8 cellular contexts compared by ENCODE assay signal in genomic region chr3:73508330-73508954, GRCh38.
A peak's percentile ranks its signal among the peaks of the same experiment; 100 is the strongest.
DNase-seq lines count a peak whose midpoint lies in the region; ATAC-seq, FAIRE-seq and TF ChIP-seq lines count a peak whose summit lies in the region.

No MANE protein-coding gene starts in this region.

- FAIRE-seq in GM19239 (lab: Jason Lieb, UNC) (peak; percentile 65), keratinocyte (lab: Jason Lieb, UNC) (peak; percentile 84)

- dilution Hi-C loops in keratinocyte (cut with MboI; ENCODE audit: extremely low pct_ligation_motif_present, low sequenced_read_pairs): no loop called here

- no peaks in the 10 kb centered on the region for H3K27me3 Mint-ChIP-seq in Caco-2 (ENCODE audit: insufficient read depth, unreplicated experiment)
- peaks cover 7% of the 10 kb centered on the region for H3K27me3 Mint-ChIP-seq in stimulated activated naive CD8-positive, alpha-beta T cell treated with anti-CD3 and anti-CD28 coated beads, Interleukin-15, amount 100 ng/mL, for 72 hours
- H3K27me3 Mint-ChIP-seq in activated CD8-positive, alpha-beta memory T cell treated with anti-CD3 and anti-CD28 coated beads, Interleukin-2, amount 10 ng/mL, durations not matched to agents 7 days and 5 days: peaks cover 2% of the 10 kb centered on the region

- no peaks in the 10 kb centered on the region for H3K79me2 ChIP-seq in keratinocyte (ENCODE audit: control insufficient read depth, insufficient read depth, low read length)

- no peak overlapping the region for H2AFZ ChIP-seq in keratinocyte (ENCODE audit: control insufficient read depth, low read length)

- no peak overlapping the region for H3K4me2 ChIP-seq in keratinocyte (ENCODE audit: control insufficient read depth, extremely low read depth, insufficient read depth, low read depth, low read length)

- no TSS peak for BruUV-seq in Caco-2 (replicated peaks; lab: Mats Ljungman, UMichigan)

- no peaks in the 10 kb centered on the region for H4K20me1 ChIP-seq in keratinocyte (ENCODE audit: control insufficient read depth, extremely low read depth, insufficient read depth, low read length)

- H3K4me3 Mint-ChIP-seq in Caco-2 (ENCODE audit: unreplicated experiment): no peak overlapping the region
- H3K4me3 Mint-ChIP-seq in stimulated activated naive CD8-positive, alpha-beta T cell treated with anti-CD3 and anti-CD28 coated beads, Interleukin-15, amount 100 ng/mL, for 72 hours: no peak overlapping the region
- H3K4me3 Mint-ChIP-seq in activated CD8-positive, alpha-beta memory T cell treated with anti-CD3 and anti-CD28 coated beads, Interleukin-2, amount 10 ng/mL, durations not matched to agents 7 days and 5 days: no peak overlapping the region

- peak; percentile 57 to 71 for DNase-seq in Caco-2
- DNase-seq in GM19239 (ENCODE audit: insufficient read length, low spot score): peak; percentile 12
- peak; percentile 91 for DNase-seq in NCI-H82 (lab: John Stamatoyannopoulos, UW)
- DNase-seq in brain pericyte (ENCODE audit: low read depth, low spot score): peak; percentile 11
- DNase-seq in keratinocyte (ENCODE audit: low read depth, low spot score): peak; percentile 1
- DNase-seq in stimulated activated naive CD8-positive, alpha-beta T cell treated with anti-CD3 and anti-CD28 coated beads, Interleukin-15, amount 100 ng/mL, for 72 hours: peak; percentile 6 to 16
- no peak for DNase-seq in activated CD8-positive, alpha-beta memory T cell treated with anti-CD3 and anti-CD28 coated beads, Interleukin-2, amount 10 ng/mL, durations not matched to agents 7 days and 5 days

- H3K9ac ChIP-seq in keratinocyte (ENCODE audit: control insufficient read depth, extremely low read depth, insufficient read depth, low read length): no peak overlapping the region

- H3K9me3 Mint-ChIP-seq in Caco-2 (ENCODE audit: unreplicated experiment): no peaks in the 10 kb centered on the region
- H3K9me3 Mint-ChIP-seq in stimulated activated naive CD8-positive, alpha-beta T cell treated with anti-CD3 and anti-CD28 coated beads, Interleukin-15, amount 100 ng/mL, for 72 hours: no peaks in the 10 kb centered on the region
- no peaks in the 10 kb centered on the region for H3K9me3 Mint-ChIP-seq in activated CD8-positive, alpha-beta memory T cell treated with anti-CD3 and anti-CD28 coated beads, Interleukin-2, amount 10 ng/mL, durations not matched to agents 7 days and 5 days (ENCODE audit: low read depth)

- intact Hi-C loops in Caco-2 (cut with micrococcal nuclease; ENCODE audit: unreplicated experiment): loop anchor here (1.0 kb wide), 3 partner anchors 116 to 340 kb away; partner anchors contain the start of gene PDZRN3

- H3K9me3 ChIP-seq in Caco-2: no peaks in the 10 kb centered on the region
- H3K9me3 ChIP-seq in keratinocyte (ENCODE audit: control insufficient read depth, low read depth, low read length): no peaks in the 10 kb centered on the region

- H3K4me1 ChIP-seq in Caco-2 (peaks cover 44% of the 10 kb centered on the region), keratinocyte (ENCODE audit: control insufficient read depth, extremely low read depth, insufficient read depth, low read length) (no peaks in the 10 kb centered on the region)

- no peak overlapping the region for H3K27ac Mint-ChIP-seq in Caco-2 (ENCODE audit: unreplicated experiment)
- H3K27ac Mint-ChIP-seq in stimulated activated naive CD8-positive, alpha-beta T cell treated with anti-CD3 and anti-CD28 coated beads, Interleukin-15, amount 100 ng/mL, for 72 hours: no peak overlapping the region
- no peak overlapping the region for H3K27ac Mint-ChIP-seq in activated CD8-positive, alpha-beta memory T cell treated with anti-CD3 and anti-CD28 coated beads, Interleukin-2, amount 10 ng/mL, durations not matched to agents 7 days and 5 days

- H3K36me3 Mint-ChIP-seq in Caco-2 (ENCODE audit: insufficient read depth, unreplicated experiment): no peaks in the 10 kb centered on the region
- no peaks in the 10 kb centered on the region for H3K36me3 Mint-ChIP-seq in activated CD8-positive, alpha-beta memory T cell treated with anti-CD3 and anti-CD28 coated beads, Interleukin-2, amount 10 ng/mL, durations not matched to agents 7 days and 5 days

- H3K27me3 ChIP-seq in Caco-2 (replicated peaks; ENCODE audit: control insufficient read depth, insufficient read depth, low read length) (no peaks in the 10 kb centered on the region), keratinocyte (ENCODE audit: control insufficient read depth, extremely low read depth, insufficient read depth, low read length) (no peaks in the 10 kb centered on the region)

- TF ChIP-seq CTCF in Caco-2 (IDR thresholded peaks at IDR 0.05; ENCODE audit: insufficient read depth in 1 of 2, low read depth in 1 of 2, low read length in 1 of 2, severe bottlenecking in 1 of 2, unreplicated experiment in 1 of 2) (peak; percentile 68 to 78), keratinocyte (optimal IDR thresholded peaks at IDR 0.05 in 1 of 3, IDR thresholded peaks at IDR 0.05 in 1 of 3, conservative IDR thresholded peaks at IDR 0.05 in 1 of 3; ENCODE audit: extremely low read depth in 1 of 3, insufficient read depth in 2 of 3, low read length in 3 of 3) (peak; percentile 63 to 76 (median 75))

- POLR2A ChIA-PET in Caco-2 (lab: Charles Lee): interaction anchor here (0.6 kb wide), 2 partner anchors 113 to 379 kb away, joined by 3 read pairs; no protein-coding TSS in a partner anchor

- CTCF ChIA-PET in Caco-2 (lab: Charles Lee): interaction anchor here (0.9 to 1.1 kb wide), 9 partner anchors 33 to 657 kb away, joined by 3 to 8 read pairs (median 4); partner anchors contain the start of gene PDZRN3
- CTCF ChIA-PET in activated CD8-positive, alpha-beta memory T cell treated with anti-CD3 and anti-CD28 coated beads, Interleukin-2, amount 10 ng/mL, durations not matched to agents 7 days and 5 days (lab: Charles Lee): interaction anchor here (0.8 to 1.8 kb wide), 5 partner anchors 9 to 1924 kb away, joined by 3 to 6 read pairs (median 3); no protein-coding TSS in a partner anchor

- ATAC-seq in HG03565 (IDR thresholded peaks at IDR 0.05; ENCODE audit: unreplicated experiment): peak; percentile 69
- ATAC-seq in stimulated activated naive CD8-positive, alpha-beta T cell treated with anti-CD3 and anti-CD28 coated beads, Interleukin-15, amount 100 ng/mL, for 72 hours: peak; percentile 52
- ATAC-seq in activated CD8-positive, alpha-beta memory T cell treated with anti-CD3 and anti-CD28 coated beads, Interleukin-2, amount 10 ng/mL, durations not matched to agents 7 days and 5 days: no peak

- H3K9me1 ChIP-seq in keratinocyte (ENCODE audit: control insufficient read depth, extremely low read depth, insufficient read depth, low read length): no peaks in the 10 kb centered on the region

- H3K27ac ChIP-seq in keratinocyte (ENCODE audit: control insufficient read depth, insufficient read depth, low read length): no peak overlapping the region

- no peak overlapping the region for H3K4me3 ChIP-seq in Caco-2 (ENCODE audit: low read depth, low read length)
- H3K4me3 ChIP-seq in keratinocyte (ENCODE audit: control insufficient read depth in 2 of 3, extremely low read depth in 1 of 3, insufficient read depth in 2 of 3, low read depth in 1 of 3, low read length in 3 of 3): no peak overlapping the region

- no peaks in the 10 kb centered on the region for H3K36me3 ChIP-seq in Caco-2 (ENCODE audit: control insufficient read depth, insufficient read depth, low read length)
- H3K36me3 ChIP-seq in keratinocyte (ENCODE audit: control insufficient read depth in 2 of 2, extremely low read depth in 1 of 2, insufficient read depth in 2 of 2, low read length in 2 of 2): no peaks in the 10 kb centered on the region

- H3K4me1 Mint-ChIP-seq in Caco-2 (ENCODE audit: low read depth, unreplicated experiment): peaks cover 3% of the 10 kb centered on the region
- H3K4me1 Mint-ChIP-seq in stimulated activated naive CD8-positive, alpha-beta T cell treated with anti-CD3 and anti-CD28 coated beads, Interleukin-15, amount 100 ng/mL, for 72 hours: no peaks in the 10 kb centered on the region
- H3K4me1 Mint-ChIP-seq in activated CD8-positive, alpha-beta memory T cell treated with anti-CD3 and anti-CD28 coated beads, Interleukin-2, amount 10 ng/mL, durations not matched to agents 7 days and 5 days: no peaks in the 10 kb centered on the region
